In the genomic region with DNA sequence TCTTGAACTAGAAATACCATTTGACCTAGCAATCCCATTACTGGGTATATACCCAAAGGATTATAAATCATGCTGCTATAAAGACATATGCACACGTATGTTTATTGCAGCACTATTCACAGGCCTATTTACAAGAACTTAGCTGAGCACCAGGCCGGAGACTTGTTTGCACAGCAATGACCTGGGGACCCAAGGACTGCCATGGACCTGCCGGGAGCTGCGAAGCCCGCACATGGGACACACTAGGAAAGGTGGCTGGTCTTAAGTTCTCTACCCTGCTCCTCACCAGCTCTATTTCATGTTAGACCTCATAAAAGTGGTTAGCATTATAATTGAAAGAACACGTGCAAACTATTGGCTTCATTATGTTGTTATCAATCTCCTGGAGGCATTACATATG, we compare ENCODE assay signal across 7 cellular contexts.
"Had no signal": no experiment of that assay in that cellular context is flagged by ENCODE, and none has a peak within 500 bp of the region (broad histone marks: within the 10 kb centered on the region; RNA-seq: fewer than 3 reads in every experiment).

No MANE protein-coding gene starts in this region.

- DNase-seq: H9, HCEC 1CT, KBM-7 had no signal

- H3K4me3 ChIP-seq: GM23338 had no signal

- H3K4me1 Mint-ChIP-seq: GM23338, IgD-negative memory B cell had no signal

- ATAC-seq: GM23338, HepG2 had no signal

- H3K27ac ChIP-seq: HL-60 had no signal

- H3K4me3 Mint-ChIP-seq: GM23338, H9, IgD-negative memory B cell had no signal

- H3K27ac Mint-ChIP-seq: GM23338, IgD-negative memory B cell had no signal
